12 cellular contexts compared by ENCODE assay signal in genomic region chr15:82129769-82130168, GRCh38.
DNase-seq lines count a peak whose midpoint lies in the region.
"Had no signal": no experiment of that assay in that cellular context is flagged by ENCODE, and none has a peak within 500 bp of the region (broad histone marks: within the 10 kb centered on the region; RNA-seq: fewer than 3 reads in every experiment).

No MANE protein-coding gene starts in this region.

- peak; percentile 82 for DNase-seq in A172 (ENCODE audit: low spot score)
- DNase-seq in HK-2 (ENCODE audit: unreplicated experiment), result peak; percentile 42
- peak; percentile 65 for DNase-seq in astrocyte of the hippocampus (ENCODE audit: low read depth, low spot score)
- peak; percentile 40 for DNase-seq in kidney tubule cell (ENCODE audit: low spot score)
- DNase-seq in islet precursor cell, result no peak
- DNase-seq in DMS79 treated with DMSO at 0.1 percent for 48 hours (lab: John Stamatoyannopoulos, UW), result no peak
- DNase-seq in stimulated activated naive CD4-positive, alpha-beta T cell treated with Interleukin-2 at 50 U/mL for 16 hours (lab: John Stamatoyannopoulos, UW), result no peak
- no peak for DNase-seq in activated CD4-positive, CD25-positive, alpha-beta regulatory T cell (lab: John Stamatoyannopoulos, UW)
- DNase-seq: activated naive CD8-positive, alpha-beta T cell treated with anti-CD3 and anti-CD28 coated beads for 36 hours; left colon; NCI-H774; posterior cingulate gyrus had no signal

Comparison
In these comparisons a context has a peak if more than half of its experiments do, and no peak if none do; other contexts are left out.
1. DNase-seq: peak in A172 (single experiment), HK-2 (single experiment), astrocyte of the hippocampus (single experiment) and kidney tubule cell (single experiment); none in islet precursor cell (single experiment), DMS79 treated with DMSO at 0.1 percent for 48 hours (single experiment), stimulated activated naive CD4-positive, alpha-beta T cell treated with Interleukin-2 at 50 U/mL for 16 hours (single experiment) and activated CD4-positive, CD25-positive, alpha-beta regulatory T cell (0 of 4).